In genomic region chr4:180940680-180941079, GRCh38 we compare ENCODE assay signal across 29 cellular contexts.
"Had no signal": no experiment of that assay in that cellular context is flagged by ENCODE, and none has a peak within 500 bp of the region (broad histone marks: within the 10 kb centered on the region; RNA-seq: fewer than 3 reads in every experiment).

No MANE protein-coding gene starts in this region.

- H3K9me3 ChIP-seq: stomach, suprapubic skin, testis, thoracic aorta, thyroid gland, tibial artery, tibial nerve, transverse colon, upper lobe of left lung, upper lobe of right lung, uterus, vagina had no signal

- DNase-seq: stimulated activated CD4-positive, alpha-beta T cell treated with anti-CD3 and anti-CD28 coated beads, Interleukin-2, amount 100 ng/mL, for 48 hours; stimulated activated CD4-positive, alpha-beta T cell treated with anti-CD3 and anti-CD28 coated beads, Interleukin-4, amount 100 ng/mL, for 1 hour; stimulated activated CD4-positive, alpha-beta T cell treated with anti-CD3 and anti-CD28 coated beads, Interleukin-4, amount 100 ng/mL, for 24 hours; stimulated activated CD4-positive, alpha-beta T cell treated with anti-CD3 and anti-CD28 coated beads, Interleukin-4, amount 100 ng/mL, for 4 hours; stimulated activated CD8-positive, alpha-beta memory T cell treated with anti-CD3 and anti-CD28 coated beads, Interleukin-4, amount 100 ng/mL, for 48 hours; stimulated activated naive B cell treated with anti-CD40 and anti-IgM and Interleukin-4, amounts not matched to agents 10 μg/mL and 1 μg/mL and 100 μg/mL, for 72 hours; stimulated activated naive CD4-positive, alpha-beta T cell; stimulated activated naive CD4-positive, alpha-beta T cell treated with Interleukin-2 at 50 U/mL for 16 hours; stimulated activated naive CD8-positive, alpha-beta T cell treated with anti-CD3 and anti-CD28 coated beads, Interleukin-15, amount 100 ng/mL, for 72 hours; stimulated activated naive CD8-positive, alpha-beta T cell treated with anti-CD3 and anti-CD28 coated beads, Interleukin-15, Interleukin-2, amounts not matched to agents 100 U/mL and 50 U/mL, for 24 hours; stomach; substantia nigra; testis; thyroid gland; tibial artery; transverse colon; trophoblast cell; upper lobe of left lung; upper lobe of right lung; uterus had no signal

- H3K4me3 Mint-ChIP-seq: stimulated activated effector memory CD8-positive, alpha-beta T cell treated with anti-CD3 and anti-CD28 coated beads, Interleukin-12 subunit alpha, Interleukin-12 subunit beta, amount 100 ng/mL, for 72 hours; stimulated activated memory B cell treated with anti-CD40 and anti-IgM and Interleukin-4, amounts not matched to agents 10 μg/mL and 1 μg/mL and 100 μg/mL, for 72 hours; stimulated activated naive B cell treated with anti-CD40 and anti-IgM and Interleukin-4, amounts not matched to agents 10 μg/mL and 1 μg/mL and 100 μg/mL, for 72 hours; stimulated activated naive CD8-positive, alpha-beta T cell treated with anti-CD3 and anti-CD28 coated beads, Interleukin-15, amount 100 ng/mL, for 72 hours; stimulated activated naive CD8-positive, alpha-beta T cell treated with anti-CD3 and anti-CD28 coated beads, Interleukin-15, Interleukin-2, amounts not matched to agents 100 ng/mL and 50 ng/mL, for 24 hours; type B pancreatic cell had no signal

- H3K9me3 Mint-ChIP-seq: stimulated activated naive B cell treated with anti-CD40 and anti-IgM and Interleukin-4, amounts not matched to agents 10 μg/mL and 1 μg/mL and 100 μg/mL, for 72 hours; stimulated activated naive CD8-positive, alpha-beta T cell treated with anti-CD3 and anti-CD28 coated beads, Interleukin-15, amount 100 ng/mL, for 72 hours; stimulated activated naive CD8-positive, alpha-beta T cell treated with anti-CD3 and anti-CD28 coated beads, Interleukin-15, Interleukin-2, amounts not matched to agents 100 ng/mL and 50 ng/mL, for 24 hours; type B pancreatic cell had no signal

- H3K36me3 ChIP-seq: stomach, suprapubic skin, thoracic aorta, thyroid gland, tibial artery, tibial nerve, transverse colon, upper lobe of left lung, upper lobe of right lung, uterus, vagina had no signal

- H3K4me1 Mint-ChIP-seq: stimulated activated effector memory CD8-positive, alpha-beta T cell treated with anti-CD3 and anti-CD28 coated beads, Interleukin-12 subunit alpha, Interleukin-12 subunit beta, amount 100 ng/mL, for 72 hours; stimulated activated memory B cell treated with anti-CD40 and anti-IgM and Interleukin-4, amounts not matched to agents 10 μg/mL and 1 μg/mL and 100 μg/mL, for 72 hours; stimulated activated naive B cell treated with anti-CD40 and anti-IgM and Interleukin-4, amounts not matched to agents 10 μg/mL and 1 μg/mL and 100 μg/mL, for 72 hours; stimulated activated naive CD8-positive, alpha-beta T cell treated with anti-CD3 and anti-CD28 coated beads, Interleukin-15, amount 100 ng/mL, for 72 hours had no signal

- FAIRE-seq: urothelium cell line had no signal

- ATAC-seq: stimulated activated effector memory CD8-positive, alpha-beta T cell treated with anti-CD3 and anti-CD28 coated beads, Interleukin-12 subunit alpha, Interleukin-12 subunit beta, amount 100 ng/mL, for 72 hours; stimulated activated memory B cell treated with anti-CD40 and anti-IgM and Interleukin-4, amounts not matched to agents 10 μg/mL and 1 μg/mL and 100 μg/mL, for 72 hours; stimulated activated naive B cell treated with anti-CD40 and anti-IgM and Interleukin-4, amounts not matched to agents 10 μg/mL and 1 μg/mL and 100 μg/mL, for 72 hours; stimulated activated naive CD8-positive, alpha-beta T cell treated with anti-CD3 and anti-CD28 coated beads, Interleukin-15, amount 100 ng/mL, for 72 hours; stimulated activated naive CD8-positive, alpha-beta T cell treated with anti-CD3 and anti-CD28 coated beads, Interleukin-15, Interleukin-2, amounts not matched to agents 100 U/mL and 50 U/mL, for 24 hours; upper lobe of right lung had no signal

- H3K4me1 ChIP-seq: stomach, suprapubic skin, testis, thyroid gland, tibial artery, tibial nerve, transverse colon, upper lobe of left lung, upper lobe of right lung, uterus, vagina had no signal

- H3K27me3 Mint-ChIP-seq: stimulated activated memory B cell treated with anti-CD40 and anti-IgM and Interleukin-4, amounts not matched to agents 10 μg/mL and 1 μg/mL and 100 μg/mL, for 72 hours; stimulated activated naive B cell treated with anti-CD40 and anti-IgM and Interleukin-4, amounts not matched to agents 10 μg/mL and 1 μg/mL and 100 μg/mL, for 72 hours; stimulated activated naive CD8-positive, alpha-beta T cell treated with anti-CD3 and anti-CD28 coated beads, Interleukin-15, amount 100 ng/mL, for 72 hours; stimulated activated naive CD8-positive, alpha-beta T cell treated with anti-CD3 and anti-CD28 coated beads, Interleukin-15, Interleukin-2, amounts not matched to agents 100 ng/mL and 50 ng/mL, for 24 hours; type B pancreatic cell had no signal

- H3K4me3 ChIP-seq: stomach, suprapubic skin, testis, thoracic aorta, thyroid gland, tibial artery, tibial nerve, transverse colon, upper lobe of left lung, upper lobe of right lung, uterus, vagina had no signal

- H3K27me3 ChIP-seq: stomach, suprapubic skin, testis, thyroid gland, tibial artery, tibial nerve, transverse colon, upper lobe of left lung, upper lobe of right lung, uterus, vagina had no signal

- H3K36me3 Mint-ChIP-seq: stimulated activated effector memory CD8-positive, alpha-beta T cell treated with anti-CD3 and anti-CD28 coated beads, Interleukin-12 subunit alpha, Interleukin-12 subunit beta, amount 100 ng/mL, for 72 hours; stimulated activated memory B cell treated with anti-CD40 and anti-IgM and Interleukin-4, amounts not matched to agents 10 μg/mL and 1 μg/mL and 100 μg/mL, for 72 hours; stimulated activated naive B cell treated with anti-CD40 and anti-IgM and Interleukin-4, amounts not matched to agents 10 μg/mL and 1 μg/mL and 100 μg/mL, for 72 hours; type B pancreatic cell had no signal

- H3K27ac Mint-ChIP-seq: stimulated activated effector memory CD8-positive, alpha-beta T cell treated with anti-CD3 and anti-CD28 coated beads, Interleukin-12 subunit alpha, Interleukin-12 subunit beta, amount 100 ng/mL, for 72 hours; stimulated activated memory B cell treated with anti-CD40 and anti-IgM and Interleukin-4, amounts not matched to agents 10 μg/mL and 1 μg/mL and 100 μg/mL, for 72 hours; stimulated activated naive B cell treated with anti-CD40 and anti-IgM and Interleukin-4, amounts not matched to agents 10 μg/mL and 1 μg/mL and 100 μg/mL, for 72 hours; stimulated activated naive CD8-positive, alpha-beta T cell treated with anti-CD3 and anti-CD28 coated beads, Interleukin-15, amount 100 ng/mL, for 72 hours; stimulated activated naive CD8-positive, alpha-beta T cell treated with anti-CD3 and anti-CD28 coated beads, Interleukin-15, Interleukin-2, amounts not matched to agents 100 ng/mL and 50 ng/mL, for 24 hours; type B pancreatic cell had no signal

- H3K27ac ChIP-seq: stomach, suprapubic skin, testis, thoracic aorta, thyroid gland, tibial artery, tibial nerve, transverse colon, upper lobe of left lung, upper lobe of right lung, uterus, vagina had no signal
